In genomic region chr16:51302042-51302441, GRCh38 we compare ENCODE assay signal across 24 cellular contexts.
"Had no signal": no experiment of that assay in that cellular context is flagged by ENCODE, and none has a peak within 500 bp of the region (broad histone marks: within the 10 kb centered on the region; RNA-seq: fewer than 3 reads in every experiment).

No MANE protein-coding gene starts in this region.

- H3K4me3 ChIP-seq: coronary artery, gastroesophageal sphincter, heart left ventricle, left ventricle myocardium inferior, lower lobe of right lung, ovary, psoas muscle, skin epidermis, spleen, thoracic aorta, tibial nerve, upper lobe of right lung had no signal

- H3K4me3 Mint-ChIP-seq: natural killer cell; stimulated activated memory B cell treated with anti-CD40 and anti-IgM and Interleukin-4, amounts not matched to agents 10 μg/mL and 1 μg/mL and 100 μg/mL, for 72 hours had no signal

- H3K27me3 Mint-ChIP-seq: stimulated activated memory B cell treated with anti-CD40 and anti-IgM and Interleukin-4, amounts not matched to agents 10 μg/mL and 1 μg/mL and 100 μg/mL, for 72 hours had no signal

- H3K27ac Mint-ChIP-seq: natural killer cell; stimulated activated memory B cell treated with anti-CD40 and anti-IgM and Interleukin-4, amounts not matched to agents 10 μg/mL and 1 μg/mL and 100 μg/mL, for 72 hours had no signal

- H3K36me3 ChIP-seq: gastroesophageal sphincter, heart left ventricle, left ventricle myocardium inferior, lower lobe of right lung, ovary, spleen, thoracic aorta, tibial nerve, upper lobe of right lung had no signal

- ATAC-seq: foreskin keratinocyte; gastroesophageal sphincter; heart left ventricle; left cardiac atrium; lower lobe of right lung; natural killer cell; psoas muscle; right cardiac atrium; stimulated activated memory B cell treated with anti-CD40 and anti-IgM and Interleukin-4, amounts not matched to agents 10 μg/mL and 1 μg/mL and 100 μg/mL, for 72 hours; stimulated activated naive CD8-positive, alpha-beta T cell treated with anti-CD3 and anti-CD28 coated beads, Interleukin-15, Interleukin-2, amounts not matched to agents 100 U/mL and 50 U/mL, for 24 hours; upper lobe of right lung had no signal

- H3K4me1 ChIP-seq: foreskin keratinocyte, gastroesophageal sphincter, heart left ventricle, left ventricle myocardium inferior, lower lobe of right lung, psoas muscle, spleen, tibial nerve, upper lobe of right lung had no signal

- H3K9me3 ChIP-seq: lower lobe of right lung, ovary, psoas muscle, upper lobe of right lung had no signal

- H3K27me3 ChIP-seq: foreskin keratinocyte, gastroesophageal sphincter, heart left ventricle, ovary, spleen, tibial nerve, upper lobe of right lung had no signal

- H3K4me1 Mint-ChIP-seq: natural killer cell; stimulated activated memory B cell treated with anti-CD40 and anti-IgM and Interleukin-4, amounts not matched to agents 10 μg/mL and 1 μg/mL and 100 μg/mL, for 72 hours had no signal

- DNase-seq: dermis blood vessel endothelial cell; effector memory CD4-positive, alpha-beta T cell; foreskin keratinocyte; heart left ventricle; hippocampal formation; left cardiac atrium; left ventricle myocardium inferior; lower lobe of right lung; natural killer cell; occipital lobe; ovary; posterior cingulate gyrus; psoas muscle; right cardiac atrium; spleen; stimulated activated CD4-positive, alpha-beta T cell treated with anti-CD3 and anti-CD28 coated beads, Interleukin-4, amount 100 ng/mL, for 4 hours; stimulated activated naive CD8-positive, alpha-beta T cell treated with anti-CD3 and anti-CD28 coated beads, Interleukin-15, Interleukin-2, amounts not matched to agents 100 U/mL and 50 U/mL, for 24 hours; upper lobe of right lung had no signal

- H3K36me3 Mint-ChIP-seq: stimulated activated memory B cell treated with anti-CD40 and anti-IgM and Interleukin-4, amounts not matched to agents 10 μg/mL and 1 μg/mL and 100 μg/mL, for 72 hours had no signal

- H3K27ac ChIP-seq: coronary artery, foreskin keratinocyte, gastroesophageal sphincter, heart left ventricle, left ventricle myocardium inferior, lower lobe of right lung, ovary, psoas muscle, skin epidermis, spleen, thoracic aorta, tibial nerve, upper lobe of right lung had no signal
